In the genomic region with DNA sequence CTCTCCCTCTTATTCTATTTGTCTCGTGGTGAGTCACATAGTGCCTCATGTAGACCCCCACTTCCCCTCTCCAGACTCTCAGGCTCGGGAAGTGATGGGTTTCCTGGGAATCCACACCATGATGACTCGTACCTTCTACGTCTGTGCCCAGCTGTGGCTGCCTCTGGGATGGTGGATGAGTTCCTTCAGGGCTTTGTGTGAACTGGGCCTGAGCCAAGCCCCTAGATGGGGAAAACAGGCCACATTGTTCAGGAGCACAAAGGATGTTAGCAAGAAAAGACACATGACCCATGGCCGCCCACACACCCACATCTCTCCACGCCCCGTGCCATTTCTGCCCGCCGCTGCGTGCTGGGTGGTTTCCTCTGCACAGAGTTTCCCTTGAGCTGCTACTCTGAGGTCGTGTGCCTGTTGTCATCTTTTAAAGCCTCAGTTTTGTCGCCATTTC, we compare ENCODE assay signal across 8 cellular contexts. TPM values are rescaled to one million over a fixed set of nuclear protein-coding genes. Genes with fewer than 3 reads are reported as not detected.
DNase-seq lines count a peak whose midpoint lies in the region; ATAC-seq lines count a peak whose summit lies in the region.

No MANE protein-coding gene starts in this region.

- no peak overlapping the region for H3K4me3 ChIP-seq in subcutaneous abdominal adipose tissue (ENCODE audit: low read depth in 1 of 5, low read length in 5 of 5)

- H3K27me3 Mint-ChIP-seq in effector memory CD8-positive, alpha-beta T cell = no peaks in the 10 kb centered on the region
- H3K27me3 Mint-ChIP-seq in naive B cell = no peaks in the 10 kb centered on the region

- H3K9me3 ChIP-seq in subcutaneous abdominal adipose tissue (ENCODE audit: control insufficient read depth in 5 of 5, low read length in 5 of 5) = no peaks in the 10 kb centered on the region

- no peaks in the 10 kb centered on the region for H3K9me3 Mint-ChIP-seq in effector memory CD8-positive, alpha-beta T cell
- no peaks in the 10 kb centered on the region for H3K9me3 Mint-ChIP-seq in naive B cell

- H3K4me1 Mint-ChIP-seq in effector memory CD8-positive, alpha-beta T cell (ENCODE audit: low read depth in 2 of 2) = peaks cover 57 to 71% of the 10 kb centered on the region in 2 donors
- H3K4me1 Mint-ChIP-seq in naive B cell = peaks cover 62 to 94% (median 81%) of the 10 kb centered on the region in 3 donors

- H3K4me3 Mint-ChIP-seq in effector memory CD8-positive, alpha-beta T cell = peak overlapping the region; percentile 82 to 88
- peak overlapping the region; percentile 0 to 92 (median 80) for H3K4me3 Mint-ChIP-seq in naive B cell

- DNase-seq in activated CD8-positive, alpha-beta memory T cell treated with anti-CD3 and anti-CD28 coated beads for 4 hours (ENCODE audit: low read depth in 2 of 2) = peak; percentile 60 to 64
- DNase-seq in effector memory CD8-positive, alpha-beta T cell = peak; percentile 51 to 76 (median 55)
- DNase-seq in naive B cell = peak; percentile 76
- no peak for DNase-seq in SKM-1 treated with dmso at 0.1 percent for 144 hours (lab: John Stamatoyannopoulos, UW; ENCODE audit: unreplicated experiment)
- DNase-seq in NCI-H526 treated with DMSO at 0.1 percent for 48 hours (lab: John Stamatoyannopoulos, UW) = no peak

- peak overlapping the region; percentile 53 for H3K27ac ChIP-seq in subcutaneous abdominal adipose tissue (ENCODE audit: low read depth, low read length)

- no peaks in the 10 kb centered on the region for H3K27me3 ChIP-seq in subcutaneous abdominal adipose tissue (ENCODE audit: control insufficient read depth in 5 of 5, insufficient read depth in 4 of 5, low read length in 5 of 5)

- ATAC-seq in GM18909 (IDR thresholded peaks at IDR 0.05; ENCODE audit: poor library complexity, unreplicated experiment) (peak; percentile 64), HG03432 (IDR thresholded peaks at IDR 0.05; ENCODE audit: unreplicated experiment) (peak; percentile 83), naive B cell (ENCODE audit: low read depth in 2 of 2) (peak; percentile 73 to 88)
- peak; percentile 97 for ATAC-seq in effector memory CD8-positive, alpha-beta T cell (replicated peaks)

- peak overlapping the region; percentile 92 to 99 for H3K27ac Mint-ChIP-seq in effector memory CD8-positive, alpha-beta T cell
- H3K27ac Mint-ChIP-seq in naive B cell = peak overlapping the region; percentile 97 to 99 (median 98)

- H3K36me3 Mint-ChIP-seq in effector memory CD8-positive, alpha-beta T cell (ENCODE audit: insufficient read depth) = peaks cover 57% of the 10 kb centered on the region
- peaks cover 15 to 40% of the 10 kb centered on the region in 2 donors for H3K36me3 Mint-ChIP-seq in naive B cell

- peaks cover 0 to 7% (median 0%) of the 10 kb centered on the region in 5 donors for H3K36me3 ChIP-seq in subcutaneous abdominal adipose tissue (ENCODE audit: control insufficient read depth in 5 of 5, insufficient read depth in 5 of 5, low read length in 5 of 5)

- peaks cover 0 to 32% (median 10%) of the 10 kb centered on the region in 5 donors for H3K4me1 ChIP-seq in subcutaneous abdominal adipose tissue (ENCODE audit: control insufficient read depth in 5 of 5, insufficient read depth in 5 of 5, low read length in 5 of 5)

- peak overlapping the region in 2 of 5 donors; percentile 33 to 73 for H3K9ac ChIP-seq in subcutaneous abdominal adipose tissue (ENCODE audit: low read length in 5 of 5)

RNA-seq across cellular contexts. Expression of gene ISG20, which starts 10.5 kb away (rescaled TPM):
- polyA plus RNA-seq in naive B cell (ENCODE audit: low read depth in 6 of 6) = 1,000 to 10,000 TPM in 2 of 6 donors, 100 to 1,000 TPM in 4; 638 to 1,304 (median 969) TPM

RNA-seq across cellular contexts. Expression of gene AEN, which starts 28.2 kb away (rescaled TPM):
- polyA plus RNA-seq in naive B cell (ENCODE audit: low read depth in 6 of 6) = 10 to 100 TPM; 28.2 to 73.0 (median 40.2) TPM

Comparison
In these comparisons a context has a peak if more than half of its experiments do, and no peak if none do; other contexts are left out.
1. DNase-seq: peak in activated CD8-positive, alpha-beta memory T cell treated with anti-CD3 and anti-CD28 coated beads for 4 hours (2 of 2), effector memory CD8-positive, alpha-beta T cell (3 of 3) and naive B cell (single experiment); none in SKM-1 treated with dmso at 0.1 percent for 144 hours (single experiment) and NCI-H526 treated with DMSO at 0.1 percent for 48 hours (single experiment).
2. Peak in every context shown above with its lines, with median percentiles within 50 percentile points of each other: ATAC-seq.